Comparison of ENCODE assay signal across 9 cellular contexts in genomic region chr15:28086175-28086703, GRCh38. TPM values are rescaled to one million over a fixed set of nuclear protein-coding genes. Genes with fewer than 3 reads are reported as not detected.
A peak's percentile ranks its signal among the peaks of the same experiment; 100 is the strongest.
DNase-seq lines count a peak whose midpoint lies in the region; ATAC-seq lines count a peak whose summit lies in the region.
"Had no signal": no experiment of that assay in that cellular context is flagged by ENCODE, and none has a peak within 500 bp of the region (broad histone marks: within the 10 kb centered on the region; RNA-seq: fewer than 3 reads in every experiment).

No MANE protein-coding gene starts in this region.

- peak; percentile 19 for DNase-seq in COR-L47 (lab: John Stamatoyannopoulos, UW)
- peak; percentile 9 for DNase-seq in NCI-H748 treated with DMSO at 0.1 percent for 48 hours (lab: John Stamatoyannopoulos, UW)
- DNase-seq in activated T-cell treated with anti-CD3 and anti-CD28 coated beads, Interleukin-2, amount 50 U/mL, for 48 hours: peak; percentile 65 to 66
- peak; percentile 67 for DNase-seq in germinal center (ENCODE audit: low spot score)
- no peak for DNase-seq in sciatic nerve (ENCODE audit: low spot score)
- DNase-seq in NCI-H510A treated with DMSO at 0.1 percent for 48 hours (lab: John Stamatoyannopoulos, UW): no peak

- ATAC-seq in GM18909 (IDR thresholded peaks at IDR 0.05; ENCODE audit: poor library complexity, unreplicated experiment) (peak; percentile 99), HG03064 (IDR thresholded peaks at IDR 0.05; ENCODE audit: low read depth, unreplicated experiment) (peak; percentile 98), sciatic nerve (peak; percentile 74)

- intact Hi-C loops in sciatic nerve (cut with DNase I): no loop called here

RNA-seq across cellular contexts. Expression of gene OCA2, which starts 12.9 kb away (rescaled TPM):
- 0.98 TPM for total RNA-seq in sciatic nerve
- total RNA-seq: activated CD8-positive, alpha-beta memory T cell treated with anti-CD3 and anti-CD28 coated beads for 36 hours had no signal

Comparison
In these comparisons a context has a peak if more than half of its experiments do, and no peak if none do; other contexts are left out.
1. DNase-seq: peak in COR-L47 (single experiment), NCI-H748 treated with DMSO at 0.1 percent for 48 hours (single experiment), activated T-cell treated with anti-CD3 and anti-CD28 coated beads, Interleukin-2, amount 50 U/mL, for 48 hours (2 of 2) and germinal center (single experiment); none in sciatic nerve (single experiment) and NCI-H510A treated with DMSO at 0.1 percent for 48 hours (single experiment).
2. Peak in every context shown above with its lines, with median percentiles within 50 percentile points of each other: ATAC-seq.